ENCODE assay signal across 15 cellular contexts in the genomic region with DNA sequence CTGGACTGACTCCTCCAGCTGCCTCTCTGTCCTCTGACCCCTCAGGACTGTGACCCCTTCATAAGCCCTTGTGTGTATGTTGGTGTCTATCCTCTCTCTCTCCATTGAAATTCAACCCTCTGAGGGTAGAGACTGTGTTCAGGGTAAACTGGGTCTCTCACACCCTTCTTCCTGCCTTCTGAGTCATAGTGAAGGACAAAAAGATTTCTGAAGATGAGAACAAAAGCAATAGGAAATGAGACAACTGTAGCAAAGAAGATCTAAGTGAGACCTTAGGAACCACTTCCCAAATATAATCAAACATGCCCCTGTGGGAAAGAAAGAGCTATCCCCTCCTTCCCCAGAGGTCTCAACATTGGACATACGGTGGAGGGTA. TPM values are rescaled to one million over a fixed set of nuclear protein-coding genes. Genes with fewer than 3 reads are reported as not detected.
DNase-seq lines count a peak whose midpoint lies in the region; ATAC-seq, FAIRE-seq and TF ChIP-seq lines count a peak whose summit lies in the region.
"Had no signal": no experiment of that assay in that cellular context is flagged by ENCODE, and none has a peak within 500 bp of the region (broad histone marks: within the 10 kb centered on the region; RNA-seq: fewer than 3 reads in every experiment).

No MANE protein-coding gene starts in this region.

- intact Hi-C loops in Calu3 (cut with micrococcal nuclease; ENCODE audit: unreplicated experiment), result no loop called here
- intact Hi-C loops in upper lobe of right lung (cut with DNase I), result no loop called here

- no peak overlapping the region for H4K8ac ChIP-seq in mesenchymal stem cell (ENCODE audit: low read length)

- H3K14ac ChIP-seq in mesenchymal stem cell (ENCODE audit: low read length in 2 of 2), result no peak overlapping the region

- no peak overlapping the region for H3K4me3 Mint-ChIP-seq in Calu3 (ENCODE audit: low read depth, unreplicated experiment)
- no peak overlapping the region for H3K4me3 Mint-ChIP-seq in activated CD4-positive, alpha-beta memory T cell treated with anti-CD3 and anti-CD28 coated beads, Interleukin-2, amount 10 ng/mL, durations not matched to agents 7 days and 5 days
- H3K4me3 Mint-ChIP-seq: effector memory CD8-positive, alpha-beta T cell had no signal

- POLR2A ChIA-PET in A549 (lab: Yijun Ruan, JAX), result interaction anchor here (1.0 to 1.7 kb wide), 4 partner anchors 9 to 30 kb away, joined by 3 to 8 read pairs (median 4); no protein-coding TSS in a partner anchor
- POLR2A ChIA-PET in activated CD4-positive, alpha-beta memory T cell treated with anti-CD3 and anti-CD28 coated beads, Interleukin-2, amount 10 ng/mL, durations not matched to agents 7 days and 5 days (lab: Charles Lee), result interaction anchor here (0.9 to 1.7 kb wide), 4 partner anchors 10 to 327 kb away, joined by 3 to 5 read pairs (median 3); no protein-coding TSS in a partner anchor

- 87% methylated on average over 1 of the region's 1 CpG for WGBS in A549 (ENCODE audit: missing lambda C conversion rate)
- 88% methylated on average over 1 of the region's 1 CpG for WGBS in mesenchymal stem cell

- no peaks in the 10 kb centered on the region for H3K9me3 Mint-ChIP-seq in Calu3 (ENCODE audit: low read depth, unreplicated experiment)
- no peaks in the 10 kb centered on the region for H3K9me3 Mint-ChIP-seq in activated CD4-positive, alpha-beta memory T cell treated with anti-CD3 and anti-CD28 coated beads, Interleukin-2, amount 10 ng/mL, durations not matched to agents 7 days and 5 days
- H3K9me3 Mint-ChIP-seq: effector memory CD8-positive, alpha-beta T cell had no signal

- no peak for TF ChIP-seq RAD21 in A549 (conservative IDR thresholded peaks at IDR 0.05 in 1 of 2, IDR thresholded peaks at IDR 0.05 in 1 of 2)

- H4K91ac ChIP-seq in mesenchymal stem cell (ENCODE audit: low read length), result no peak overlapping the region

- ATAC-seq in A549 (no peak), GM18909 (IDR thresholded peaks at IDR 0.05; ENCODE audit: poor library complexity, unreplicated experiment) (no peak), upper lobe of right lung (no peak)
- ATAC-seq: effector memory CD8-positive, alpha-beta T cell; lower lobe of right lung; sciatic nerve had no signal

- no peak overlapping the region for H2BK5ac ChIP-seq in mesenchymal stem cell (ENCODE audit: low read depth, low read length, poor library complexity, severe bottlenecking)

- H3K4me3 ChIP-seq in A549 (no peak overlapping the region), mesenchymal stem cell (ENCODE audit: insufficient read depth in 1 of 2, low read depth in 1 of 2, low read length in 2 of 2) (no peak overlapping the region), upper lobe of right lung (no peak overlapping the region)
- H3K4me3 ChIP-seq in effector memory CD4-positive, alpha-beta T cell (ENCODE audit: insufficient read depth, low read depth, low read length, poor library complexity, severe bottlenecking), result no peak overlapping the region
- H3K4me3 ChIP-seq: lower lobe of right lung had no signal

- H2BK120ac ChIP-seq in mesenchymal stem cell (ENCODE audit: low read depth, low read length), result no peak overlapping the region

- no peak for FAIRE-seq in A549 (lab: Jason Lieb, UNC)

- H2AK5ac ChIP-seq in mesenchymal stem cell (ENCODE audit: low read length, severe bottlenecking), result peak overlapping the region; percentile 34

- peaks cover 19% of the 10 kb centered on the region for H3K4me1 Mint-ChIP-seq in Calu3 (ENCODE audit: low read depth, unreplicated experiment)
- H3K4me1 Mint-ChIP-seq in activated CD4-positive, alpha-beta memory T cell treated with anti-CD3 and anti-CD28 coated beads, Interleukin-2, amount 10 ng/mL, durations not matched to agents 7 days and 5 days, result peaks cover 16% of the 10 kb centered on the region

- peak overlapping the region in 1 of 2 experiments; percentile 23 for H3K18ac ChIP-seq in mesenchymal stem cell (ENCODE audit: low read depth in 1 of 2, low read length in 2 of 2)

- H3K4ac ChIP-seq in mesenchymal stem cell (ENCODE audit: low read depth in 1 of 2, low read length in 2 of 2), result no peak overlapping the region

- H3K36me3 ChIP-seq in mesenchymal stem cell (ENCODE audit: control insufficient read depth in 1 of 2, insufficient read depth in 2 of 2, low read depth in 1 of 2, low read length in 2 of 2) (peaks cover 55 to 67% of the 10 kb centered on the region in 2 experiments), upper lobe of right lung (peaks cover 70% of the 10 kb centered on the region)
- peaks cover 79% of the 10 kb centered on the region for H3K36me3 ChIP-seq in effector memory CD4-positive, alpha-beta T cell (ENCODE audit: control insufficient read depth, insufficient read depth, low read length)

- peaks cover 96% of the 10 kb centered on the region for H3K4me1 ChIP-seq in A549
- peaks cover 35% of the 10 kb centered on the region for H3K4me1 ChIP-seq in mesenchymal stem cell (ENCODE audit: control insufficient read depth, insufficient read depth, low read depth, low read length)
- H3K4me1 ChIP-seq in effector memory CD4-positive, alpha-beta T cell (ENCODE audit: control insufficient read depth, insufficient read depth, low read length, poor library complexity, severe bottlenecking), result no peaks in the 10 kb centered on the region
- peaks cover 17% of the 10 kb centered on the region for H3K4me1 ChIP-seq in upper lobe of right lung

- TF ChIP-seq EP300 in A549 (IDR thresholded peaks at IDR 0.05), result no peak

- H2BK15ac ChIP-seq in mesenchymal stem cell (ENCODE audit: low read depth, poor library complexity, severe bottlenecking), result no peak overlapping the region

- H2BK12ac ChIP-seq in mesenchymal stem cell (ENCODE audit: low read length in 2 of 2), result no peak overlapping the region

- peak overlapping the region; percentile 59 for H3K27ac Mint-ChIP-seq in Calu3 (ENCODE audit: unreplicated experiment)
- H3K27ac Mint-ChIP-seq in activated CD4-positive, alpha-beta memory T cell treated with anti-CD3 and anti-CD28 coated beads, Interleukin-2, amount 10 ng/mL, durations not matched to agents 7 days and 5 days, result peak overlapping the region; percentile 64

- H3K4me2 ChIP-seq in A549 (peak overlapping the region; percentile 68; the same call in 2 of the 3 replicates), mesenchymal stem cell (ENCODE audit: low read length, poor library complexity, severe bottlenecking) (no peak overlapping the region)

- TF ChIP-seq POLR2A in A549 (IDR thresholded peaks at IDR 0.05; ENCODE audit: low read length), result no peak

- DNase-seq in A549 (ENCODE audit: low read depth in 1 of 2, low spot score in 1 of 2) (no peak), Calu3 (no peak), mesenchymal stem cell (no peak), H4 (ENCODE audit: low spot score) (no peak), upper lobe of right lung (no peak)
- DNase-seq in activated CD4-positive, alpha-beta memory T cell treated with anti-CD3 and anti-CD28 coated beads, Interleukin-2, amount 10 ng/mL, durations not matched to agents 7 days and 5 days, result no peak
- DNase-seq in effector memory CD4-positive, alpha-beta T cell, result no peak
- DNase-seq: effector memory CD8-positive, alpha-beta T cell; foreskin fibroblast; lower lobe of right lung; NCI-H526; nucleus accumbens; stimulated activated CD8-positive, alpha-beta memory T cell treated with anti-CD3 and anti-CD28 coated beads, Interleukin-4, amount 100 ng/mL, for 48 hours had no signal

- no peaks in the 10 kb centered on the region for H3K27me3 Mint-ChIP-seq in Calu3 (ENCODE audit: unreplicated experiment)
- H3K27me3 Mint-ChIP-seq in activated CD4-positive, alpha-beta memory T cell treated with anti-CD3 and anti-CD28 coated beads, Interleukin-2, amount 10 ng/mL, durations not matched to agents 7 days and 5 days, result peaks cover 2% of the 10 kb centered on the region
- H3K27me3 Mint-ChIP-seq: effector memory CD8-positive, alpha-beta T cell had no signal

- no peaks in the 10 kb centered on the region for H3K9me3 ChIP-seq in A549
- H3K9me3 ChIP-seq in mesenchymal stem cell (ENCODE audit: control insufficient read depth, low read length), result no peaks in the 10 kb centered on the region
- H3K9me3 ChIP-seq in effector memory CD4-positive, alpha-beta T cell (ENCODE audit: control insufficient read depth, low read length), result no peaks in the 10 kb centered on the region
- H3K9me3 ChIP-seq in upper lobe of right lung, result no peaks in the 10 kb centered on the region
- H3K9me3 ChIP-seq: lower lobe of right lung had no signal

- H3K9ac ChIP-seq in mesenchymal stem cell (ENCODE audit: low read length), result no peak overlapping the region

- H3K27me3 ChIP-seq in mesenchymal stem cell (ENCODE audit: control insufficient read depth in 1 of 2, insufficient read depth in 1 of 2, low read length in 2 of 2) (no peaks in the 10 kb centered on the region), upper lobe of right lung (no peaks in the 10 kb centered on the region)
- H3K27me3 ChIP-seq in effector memory CD4-positive, alpha-beta T cell (replicated peaks; ENCODE audit: control insufficient read depth, insufficient read depth, low read length, poor library complexity, severe bottlenecking), result no peaks in the 10 kb centered on the region

- peak overlapping the region; percentile 98 to 99 for H3K27ac ChIP-seq in A549
- peak overlapping the region; percentile 18 for H3K27ac ChIP-seq in mesenchymal stem cell (ENCODE audit: low read length, poor library complexity, severe bottlenecking)
- H3K27ac ChIP-seq in effector memory CD4-positive, alpha-beta T cell (ENCODE audit: insufficient read depth, low read length, poor library complexity, severe bottlenecking), result no peak overlapping the region
- no peak overlapping the region for H3K27ac ChIP-seq in upper lobe of right lung
- H3K27ac ChIP-seq: lower lobe of right lung had no signal

- no TSS peak for BruUV-seq in Calu3 (replicated peaks; lab: Mats Ljungman, UMichigan)

- H3K23ac ChIP-seq in mesenchymal stem cell (ENCODE audit: low read length in 2 of 2), result no peak overlapping the region

- no peak overlapping the region for H2AFZ ChIP-seq in mesenchymal stem cell (ENCODE audit: low read depth, low read length)

- H3K36me3 Mint-ChIP-seq in Calu3 (ENCODE audit: insufficient read depth, unreplicated experiment), result peaks cover 27% of the 10 kb centered on the region
- peaks cover 56% of the 10 kb centered on the region for H3K36me3 Mint-ChIP-seq in activated CD4-positive, alpha-beta memory T cell treated with anti-CD3 and anti-CD28 coated beads, Interleukin-2, amount 10 ng/mL, durations not matched to agents 7 days and 5 days (ENCODE audit: low read depth)

- no peak for TF ChIP-seq CTCF in A549 (IDR thresholded peaks at IDR 0.05)
- no peak for TF ChIP-seq CTCF in Calu3 (IDR thresholded peaks at IDR 0.05; ENCODE audit: unreplicated experiment)
- no peak for TF ChIP-seq CTCF in upper lobe of right lung (IDR thresholded peaks at IDR 0.05)

- CTCF ChIA-PET in A549 (lab: Yijun Ruan, JAX) (interaction anchor here (1.3 to 89.2 kb wide), 4 partner anchors 15 to 497 kb away, joined by 4 to 3627 read pairs (median 1816); a partner anchor contains a TSS), Calu3 (lab: Charles Lee) (no interaction called here)
- CTCF ChIA-PET in activated CD4-positive, alpha-beta memory T cell treated with anti-CD3 and anti-CD28 coated beads, Interleukin-2, amount 10 ng/mL, durations not matched to agents 7 days and 5 days (lab: Charles Lee), result interaction anchor here (0.7 to 2.5 kb wide), 3 partner anchors 20 to 31 kb away, joined by 3 to 6 read pairs (median 3); no protein-coding TSS in a partner anchor

- H3K79me1 ChIP-seq in mesenchymal stem cell (replicated peaks; ENCODE audit: low read length, poor library complexity, severe bottlenecking), result peaks cover 28% of the 10 kb centered on the region

RNA-seq across cellular contexts. Expression of a gene that starts 16.9 kb away (rescaled TPM):
- 22.6 and 29.7 TPM in 2 replicates for polyA plus RNA-seq in A549 (2011; rRNA removed)
- polyA plus RNA-seq in A549 (2012; cell fraction: cytosol; rRNA removed), result 31.1 and 44.6 TPM in 2 replicates
- polyA plus RNA-seq in A549 (2012; cell fraction: nucleus; rRNA removed), result 58.5 and 70.7 TPM in 2 replicates
- polyA plus RNA-seq in A549 (2017; fragmentation: RNase III; extraction: RNeasy Plus Mini Kit Qiagen cat#74134 plus additional on column Dnase treatment), result 37.8 to 40.9 TPM (median 38.8 TPM) in 3 replicates
- polyA minus RNA-seq in A549 (2011; rRNA and poly(A)+ RNA removed), result 34.3 and 54.4 TPM in 2 replicates
- total RNA-seq in Calu3 (2022), result 2.6 and 3.7 TPM in 2 replicates
- 10 to 100 TPM; 12.4 to 13.0 TPM for total RNA-seq in activated CD4-positive, alpha-beta memory T cell treated with anti-CD3 and anti-CD28 coated beads, Interleukin-2, amount 10 ng/mL, durations not matched to agents 7 days and 5 days
- polyA plus RNA-seq in mesenchymal stem cell (2013, experiment 1 of 2), result 2.9 TPM
- polyA plus RNA-seq in mesenchymal stem cell (2013, experiment 2 of 2), result 2.9 TPM
- total RNA-seq in H4 (2014; rRNA removed; shearing (Covaris generic)), result 0.92 and 1.0 TPM in 2 replicates
- 8.8 TPM for total RNA-seq in upper lobe of right lung

RNA-seq across cellular contexts. Expression of a gene that starts 52.0 kb away (rescaled TPM):
- polyA plus RNA-seq in A549 (2011; rRNA removed) (0.37 and 0.40 TPM in 2 replicates), A549 (2017; fragmentation: RNase III; extraction: RNeasy Plus Mini Kit Qiagen cat#74134 plus additional on column Dnase treatment) (0.32 to 0.51 TPM (median 0.34 TPM) in 3 replicates)
- polyA plus RNA-seq in A549 (2012; cell fraction: cytosol; rRNA removed), result 0.33 and 0.67 TPM in 2 replicates
- polyA plus RNA-seq in A549 (2012; cell fraction: nucleus; rRNA removed), result 0.26 and 0.55 TPM in 2 replicates
- 1.8 and 1.9 TPM in 2 replicates for polyA minus RNA-seq in A549 (2011; rRNA and poly(A)+ RNA removed)
- total RNA-seq in Calu3 (2022) (not detected in 2 replicates), upper lobe of right lung (0.78 TPM)
- total RNA-seq in activated CD4-positive, alpha-beta memory T cell treated with anti-CD3 and anti-CD28 coated beads, Interleukin-2, amount 10 ng/mL, durations not matched to agents 7 days and 5 days, result not detected
- not detected for polyA plus RNA-seq in mesenchymal stem cell (2013, experiment 1 of 2)
- not detected for polyA plus RNA-seq in mesenchymal stem cell (2013, experiment 2 of 2)
- not detected in 2 replicates for total RNA-seq in H4 (2014; rRNA removed; shearing (Covaris generic))

Comparison
In these comparisons a context has a peak if more than half of its experiments do, and no peak if none do; other contexts are left out.
1. H3K27ac ChIP-seq: peak in A549 (2 of 2) and mesenchymal stem cell (single experiment); none in effector memory CD4-positive, alpha-beta T cell (single experiment) and upper lobe of right lung (single experiment).